8 cellular contexts compared by ENCODE assay signal in genomic region chr19:6767357-6768235, GRCh38. TPM values are rescaled to one million over a fixed set of nuclear protein-coding genes. Genes with fewer than 3 reads are reported as not detected.
DNase-seq lines count a peak whose midpoint lies in the region; ATAC-seq, FAIRE-seq and TF ChIP-seq lines count a peak whose summit lies in the region.

Gene SH2D3A (minus strand): TSS chr19:6767435. CDS start chr19:6763748, 3,687 bp downstream.

- H3K27me3 ChIP-seq in WERI-Rb-1 (ENCODE audit: insufficient read depth, low read depth, severe bottlenecking) (peaks cover 14% of the 10 kb centered on the region), mammary epithelial cell (ENCODE audit: insufficient read depth, low read length) (no peaks in the 10 kb centered on the region), HepG2 (ENCODE audit: control insufficient read depth in 1 of 2, insufficient read depth in 2 of 2, low read length in 2 of 2) (no peaks in the 10 kb centered on the region), tibial nerve (peaks cover 0 to 54% of the 10 kb centered on the region in 2 donors)

- TF ChIP-seq EP300 in HepG2 (IDR thresholded peaks at IDR 0.05; ENCODE audit: low read depth in 2 of 2, low read length in 2 of 2): no peak
- no peak for TF ChIP-seq EP300 in HepG2 (CRISPR knock-in tag; IDR thresholded peaks at IDR 0.05; ENCODE audit: borderline replicate concordance)
- no peak for TF ChIP-seq EP300 in tibial nerve (IDR thresholded peaks at IDR 0.05)

- TF ChIP-seq RAD21 in HepG2 (CRISPR knock-in tag; IDR thresholded peaks at IDR 0.05): no peak

- H3K9ac ChIP-seq in mammary epithelial cell (ENCODE audit: insufficient read depth, low read length) (peak within 1 kb of the TSS; percentile 99), HepG2 (ENCODE audit: insufficient read depth, low read depth, low read length) (peak within 1 kb of the TSS; percentile 45; the same call in 1 of the 2 replicates)

- TF ChIP-seq POLR2A in HepG2 (IDR thresholded peaks at IDR 0.05; ENCODE audit: insufficient read depth in 1 of 2, low read depth in 2 of 2, low read length in 2 of 2) (no peak), tibial nerve (IDR thresholded peaks at IDR 0.05) (no peak)

- ATAC-seq in GM18498 (IDR thresholded peaks at IDR 0.05; ENCODE audit: unreplicated experiment) (peak; percentile 74), HG02798 (IDR thresholded peaks at IDR 0.05; ENCODE audit: poor library complexity, unreplicated experiment) (peak; percentile 83), HepG2 (peak; percentile 66)

- H3K4me2 ChIP-seq in mammary epithelial cell (ENCODE audit: insufficient read depth, low read depth, low read length) (peak within 1 kb of the TSS; percentile 92), HepG2 (ENCODE audit: low read depth, low read length) (peak within 1 kb of the TSS; percentile 86)

- no peak for FAIRE-seq in HepG2 (lab: Jason Lieb, UNC)

- H3K27ac ChIP-seq in WERI-Rb-1: no peak within 1 kb of the TSS
- peak within 1 kb of the TSS; percentile 94 for H3K27ac ChIP-seq in mammary epithelial cell (ENCODE audit: insufficient read depth, low read depth, low read length)
- no peak within 1 kb of the TSS for H3K27ac ChIP-seq in HepG2 (ENCODE audit: extremely low read length, insufficient read depth, low read length)
- H3K27ac ChIP-seq in tibial nerve: peak within 1 kb of the TSS in 1 of 4 donors; percentile 73

- H3K4me3 ChIP-seq in WERI-Rb-1 (ENCODE audit: low read depth, low read length): peak within 1 kb of the TSS; percentile 36
- H3K4me3 ChIP-seq in mammary epithelial cell (replicated peaks in 1 of 3; ENCODE audit: insufficient read depth in 1 of 3, low read depth in 2 of 3, low read length in 3 of 3): peak within 1 kb of the TSS; percentile 75 to 86 (median 81)
- peak within 1 kb of the TSS; percentile 52 to 73 (median 64) for H3K4me3 ChIP-seq in HepG2 (replicated peaks in 1 of 3; ENCODE audit: insufficient read depth in 1 of 3, low read depth in 2 of 3, low read length in 3 of 3)
- H3K4me3 ChIP-seq in tibial nerve: peak within 1 kb of the TSS in 2 of 4 donors; percentile 39 to 43

- H3K4me1 ChIP-seq in mammary epithelial cell (ENCODE audit: insufficient read depth, low read length): peaks cover 16% of the 10 kb centered on the region
- peaks cover 40% of the 10 kb centered on the region for H3K4me1 ChIP-seq in HepG2 (ENCODE audit: insufficient read depth, low read length)
- peaks cover 0 to 12% (median 3%) of the 10 kb centered on the region in 4 donors for H3K4me1 ChIP-seq in tibial nerve

- H3K79me2 ChIP-seq in mammary epithelial cell (ENCODE audit: insufficient read depth, low read length): peaks cover 39% of the 10 kb centered on the region
- H3K79me2 ChIP-seq in HepG2 (ENCODE audit: insufficient read depth, low read length): no peaks in the 10 kb centered on the region

- BruUV-seq in mammary epithelial cell (replicated peaks; lab: Mats Ljungman, UMichigan) (no TSS peak), HepG2 (replicated peaks; lab: Mats Ljungman, UMichigan) (no TSS peak)

- intact Hi-C loops in mammary epithelial cell (cut with micrococcal nuclease) (loop anchor here (2.0 kb wide), 1 partner anchor 95 kb away; no protein-coding TSS in a partner anchor), HepG2 (cut with micrococcal nuclease; ENCODE audit: unreplicated experiment) (no loop called here)

- H3K36me3 ChIP-seq in WERI-Rb-1: no peaks in the 10 kb centered on the region
- H3K36me3 ChIP-seq in mammary epithelial cell (ENCODE audit: insufficient read depth, low read length): peaks cover 4% of the 10 kb centered on the region
- no peaks in the 10 kb centered on the region for H3K36me3 ChIP-seq in HepG2 (replicated peaks in 1 of 2; ENCODE audit: control insufficient read depth in 1 of 2, insufficient read depth in 2 of 2, low read length in 2 of 2)
- no peaks in the 10 kb centered on the region for H3K36me3 ChIP-seq in tibial nerve

- no peaks in the 10 kb centered on the region for H4K20me1 ChIP-seq in mammary epithelial cell (ENCODE audit: insufficient read depth, low read length)
- H4K20me1 ChIP-seq in HepG2 (ENCODE audit: insufficient read depth, low read length): no peaks in the 10 kb centered on the region

- POLR2A ChIA-PET in HepG2 (lab: Yijun Ruan, JAX): interaction anchor here (0.9 to 1.0 kb wide), 3 partner anchors 13 to 87 kb away, joined by 3 read pairs; no protein-coding TSS in a partner anchor

- TF ChIP-seq CTCF in WERI-Rb-1 (IDR thresholded peaks at IDR 0.05; ENCODE audit: low read depth, low read length) (no peak), mammary epithelial cell (conservative IDR thresholded peaks at IDR 0.05 in 1 of 2, IDR thresholded peaks at IDR 0.05 in 1 of 2; ENCODE audit: extremely low read depth in 1 of 2, insufficient read depth in 1 of 2, low read depth in 1 of 2, low read length in 2 of 2) (no peak), HepG2 (CRISPR knock-in tag; IDR thresholded peaks at IDR 0.05) (no peak), tibial nerve (IDR thresholded peaks at IDR 0.05) (no peak)

- 0% methylated on average over 2 of the region's 47 CpGs for WGBS in mammary epithelial cell (ENCODE audit: low coverage, missing lambda C conversion rate)
- WGBS in HepG2 (ENCODE audit: low lambda C conversion rate): 7% methylated on average over 34 of the region's 47 CpGs
- WGBS in tibial nerve, 2 donors: 3% methylated on average over 45 to 47 of the region's 47 CpGs

- DNase-seq in NCI-H146 treated with DMSO at 0.1 percent for 48 hours (lab: John Stamatoyannopoulos, UW; ENCODE audit: unreplicated experiment) (peak; percentile 76), WERI-Rb-1 (peak; percentile 77), mammary epithelial cell (peak; percentile 96), HepG2 (ENCODE audit: low spot score) (peak; percentile 65), tibial nerve (ENCODE audit: low spot score in 2 of 2) (no peak)
- peak; percentile 78 for DNase-seq in stimulated activated CD8-positive, alpha-beta memory T cell treated with anti-CD3 and anti-CD28 coated beads, Interleukin-12 subunit alpha, Interleukin-12 subunit beta, amount 100 ng/mL, for 24 hours (ENCODE audit: extremely low read depth)

- in situ Hi-C loops in mammary epithelial cell (cut with MboI; ENCODE audit: low sequenced_read_pairs in 2 of 2): no loop called here
- in situ Hi-C loops in HepG2 (cut with HindIII; ENCODE audit: extremely low pct_ligation_motif_present, low pct_unique_long_range_greater_than_20kb): no loop called here

- peak within 1 kb of the TSS; percentile 91 for H2AFZ ChIP-seq in mammary epithelial cell (ENCODE audit: low read depth, low read length)
- no peak within 1 kb of the TSS for H2AFZ ChIP-seq in HepG2 (ENCODE audit: low read length)

- H3K9me3 ChIP-seq in WERI-Rb-1 (ENCODE audit: severe bottlenecking) (no peaks in the 10 kb centered on the region), mammary epithelial cell (replicated peaks; ENCODE audit: insufficient read depth, low read length) (no peaks in the 10 kb centered on the region), HepG2 (ENCODE audit: low read length) (no peaks in the 10 kb centered on the region), tibial nerve (peaks cover 0 to 4% (median 0%) of the 10 kb centered on the region in 4 donors)

- CTCF ChIA-PET in mammary epithelial cell (lab: Charles Lee; ENCODE audit: low non-redundant PET): no interaction called here
- CTCF ChIA-PET in HepG2 (lab: Yijun Ruan, JAX; ENCODE audit: low intra/inter-chr PET ratio, low total read pairs): no interaction called here

- dilution Hi-C loops in mammary epithelial cell (cut with HindIII; ENCODE audit: low sequenced_read_pairs): no loop called here

TF ChIP-seq in HepG2, 621 proteins besides CTCF, POLR2A, EP300 and RAD21 (continues in another document):
- no peak for TF ChIP-seq TFE3 (CRISPR knock-in tag; IDR thresholded peaks at IDR 0.05)
- no peak for TF ChIP-seq NFRKB (IDR thresholded peaks at IDR 0.05)
- no peak for TF ChIP-seq SALL1 (CRISPR knock-in tag; IDR thresholded peaks at IDR 0.05)
- TF ChIP-seq ZNF883 (CRISPR knock-in tag; IDR thresholded peaks at IDR 0.05; ENCODE audit: not compliant biosample characterization): no peak

RNA-seq across cellular contexts. Expression of gene SH2D3A, which starts in this region (rescaled TPM):
- total RNA-seq in mammary epithelial cell: 10 to 100 TPM; 59.0 to 95.1 TPM
- 31.9 TPM for polyA plus RNA-seq in mammary epithelial cell
- 31.9 TPM for polyA minus RNA-seq in mammary epithelial cell
- total RNA-seq in HepG2 (2016; rRNA removed; fragmentation: Illumina TruSeq; extraction: Trizol): 0.60 and 1.0 TPM in 2 replicates
- total RNA-seq in HepG2 (2016; cell fraction: cytosol; rRNA removed; fragmentation: Illumina TruSeq; extraction: Trizol; ENCODE audit: low read depth): 0.61 and 1.1 TPM in 2 replicates
- total RNA-seq in HepG2 (2016; cell fraction: insoluble cytoplasmic fraction; rRNA removed; fragmentation: Illumina TruSeq; extraction: Trizol): 0.82 and 1.2 TPM in 2 replicates
- total RNA-seq in HepG2 (2016; cell fraction: membrane; rRNA removed; fragmentation: Illumina TruSeq; extraction: Trizol): 1.00 and 1.4 TPM in 2 replicates
- total RNA-seq in HepG2 (2016; cell fraction: nucleus; rRNA removed; fragmentation: Illumina TruSeq; extraction: Trizol): 0.81 and 1.2 TPM in 2 replicates
- polyA plus RNA-seq in HepG2 (2011; rRNA removed): 1.8 and 2.2 TPM in 2 replicates
- 0.97 and 1.7 TPM in 2 replicates for polyA plus RNA-seq in HepG2 (2011; cell fraction: cytosol; rRNA removed)
- polyA plus RNA-seq in HepG2 (2011; cell fraction: nucleus; rRNA removed): 2.5 and 3.9 TPM in 2 replicates
- polyA plus RNA-seq in HepG2 (2012): 1.7 and 1.9 TPM in 2 replicates
- polyA plus RNA-seq in HepG2 (2016; cell fraction: cytosol; fragmentation: Illumina TruSeq; extraction: Trizol; ENCODE audit: low read depth): 0.81 and 0.84 TPM in 2 replicates
- polyA plus RNA-seq in HepG2 (2016; cell fraction: insoluble cytoplasmic fraction; fragmentation: Illumina TruSeq; extraction: Trizol; ENCODE audit: low read depth): 1.0 and 1.5 TPM in 2 replicates
- polyA plus RNA-seq in HepG2 (2016; cell fraction: membrane; fragmentation: Illumina TruSeq; extraction: Trizol; ENCODE audit: low read depth): 0.56 and 0.95 TPM in 2 replicates
- polyA plus RNA-seq in HepG2 (2016; cell fraction: nucleus; fragmentation: Illumina TruSeq; extraction: Trizol; ENCODE audit: insufficient read depth, low read depth): 1.2 and 2.2 TPM in 2 replicates
- polyA minus RNA-seq in HepG2 (2011; rRNA and poly(A)+ RNA removed; ENCODE audit: low replicate concordance): 2.2 and 18.7 TPM in 2 replicates
- polyA minus RNA-seq in HepG2 (2011; cell fraction: cytosol; rRNA and poly(A)+ RNA removed): 0.70 and 0.89 TPM in 2 replicates
- polyA minus RNA-seq in HepG2 (2011; cell fraction: nucleus; rRNA and poly(A)+ RNA removed): 2.1 and 2.3 TPM in 2 replicates
- total RNA-seq in tibial nerve: 1 to 10 TPM in 1 of 4 donors, under 1 TPM in 2, not detected in 1; 0.39 to 4.2 (median 0.44) TPM

Comparison
In these comparisons a context has a peak if more than half of its experiments do, and no peak if none do; other contexts are left out.
1. RNA of gene SH2D3A (total RNA-seq): 59.0 to 95.1 TPM in mammary epithelial cell; 0.60 to 1.4 TPM in HepG2 and 0.39 to 4.2 TPM in tibial nerve; every median in the first group is over 10 times any median in the second.
2. DNase-seq: peak in NCI-H146 treated with DMSO at 0.1 percent for 48 hours (single experiment), WERI-Rb-1 (single experiment), mammary epithelial cell (single experiment), HepG2 (single experiment) and stimulated activated CD8-positive, alpha-beta memory T cell treated with anti-CD3 and anti-CD28 coated beads, Interleukin-12 subunit alpha, Interleukin-12 subunit beta, amount 100 ng/mL, for 24 hours (single experiment); none in tibial nerve (0 of 2).
3. Peak in every context shown above with its lines, with median percentiles within 50 percentile points of each other: ATAC-seq.